15 cellular contexts compared by ENCODE assay signal in genomic region chr9:98852463-98852735, GRCh38. TPM values are rescaled to one million over a fixed set of nuclear protein-coding genes. Genes with fewer than 3 reads are reported as not detected.
DNase-seq lines count a peak whose midpoint lies in the region; ATAC-seq, FAIRE-seq and TF ChIP-seq lines count a peak whose summit lies in the region.
"Had no signal": no experiment of that assay in that cellular context is flagged by ENCODE, and none has a peak within 500 bp of the region (broad histone marks: within the 10 kb centered on the region; RNA-seq: fewer than 3 reads in every experiment).

No MANE protein-coding gene starts in this region.

- H3K27me3 Mint-ChIP-seq in naive thymus-derived CD4-positive, alpha-beta T cell = peaks cover 0 to 10% (median 6%) of the 10 kb centered on the region in 5 donors

- peak overlapping the region in 1 of 2 experiments; percentile 38; a peak in 1 of 4 replicates for H4K8ac ChIP-seq in IMR-90 (ENCODE audit: low read depth in 2 of 2, low read length in 2 of 2)

- no peak for FAIRE-seq in K562 (lab: Jason Lieb, UNC)

- no peaks in the 10 kb centered on the region for H3K9me3 ChIP-seq in IMR-90 (ENCODE audit: control insufficient read depth, insufficient read depth, low read length)
- H3K9me3 ChIP-seq in K562 (replicated peaks; ENCODE audit: control insufficient read depth, insufficient read depth, low read depth, low read length) = peaks cover 5% of the 10 kb centered on the region
- no peaks in the 10 kb centered on the region for H3K9me3 ChIP-seq in naive thymus-derived CD4-positive, alpha-beta T cell (ENCODE audit: control insufficient read depth in 2 of 3, low read length in 3 of 3)
- H3K9me3 ChIP-seq: Caco-2 had no signal

- H3K4me3 Mint-ChIP-seq in naive thymus-derived CD4-positive, alpha-beta T cell = no peak overlapping the region
- H3K4me3 Mint-ChIP-seq: CD4-positive, alpha-beta memory T cell; IgD-negative memory B cell had no signal

- H3K4me1 Mint-ChIP-seq in naive thymus-derived CD4-positive, alpha-beta T cell = peaks cover 0 to 15% (median 4%) of the 10 kb centered on the region in 7 donors

- TF ChIP-seq RAD21 in IMR-90 (IDR thresholded peaks at IDR 0.05; ENCODE audit: low read length) = no peak
- TF ChIP-seq RAD21 in K562 (CRISPR knock-in tag; conservative IDR thresholded peaks at IDR 0.05 in 1 of 2, IDR thresholded peaks at IDR 0.05 in 1 of 2) = no peak

- no peak overlapping the region for H2AK9ac ChIP-seq in IMR-90 (replicated peaks; ENCODE audit: low read depth, low read length, poor library complexity)

- H3K4me3 ChIP-seq in IMR-90 (ENCODE audit: insufficient read depth, low read depth, low read length) (no peak overlapping the region), K562 (no peak overlapping the region)
- H3K4me3 ChIP-seq in naive thymus-derived CD4-positive, alpha-beta T cell (ENCODE audit: low read length) = no peak overlapping the region
- H3K4me3 ChIP-seq: GM23248 had no signal

- H3K27me3 ChIP-seq in IMR-90 (ENCODE audit: control insufficient read depth, insufficient read depth, low read length) = no peaks in the 10 kb centered on the region
- no peaks in the 10 kb centered on the region for H3K27me3 ChIP-seq in K562 (ENCODE audit: control insufficient read depth in 2 of 2, insufficient read depth in 2 of 2, low read length in 2 of 2)
- H3K27me3 ChIP-seq in naive thymus-derived CD4-positive, alpha-beta T cell (ENCODE audit: control insufficient read depth in 2 of 2, insufficient read depth in 2 of 2, low read length in 2 of 2) = no peaks in the 10 kb centered on the region

- H3K27ac ChIP-seq in IMR-90 (ENCODE audit: insufficient read depth, low read length) (0 out of 2 replicates have a peak overlapping the region, but pooled peaks have one; percentile 24), K562 (ENCODE audit: extremely low read depth, low read depth, low read length) (peak overlapping the region; percentile 86)
- no peak overlapping the region for H3K27ac ChIP-seq in naive thymus-derived CD4-positive, alpha-beta T cell (ENCODE audit: low read depth, low read length)
- H3K27ac ChIP-seq: C4-2B, GM23248, KMS-11 had no signal

- H3K23ac ChIP-seq in IMR-90 (ENCODE audit: low read depth, low read length) = no peak overlapping the region

- BruUV-seq in IMR-90 (replicated peaks; lab: Mats Ljungman, UMichigan) = no TSS peak
- no TSS peak for BruUV-seq in K562 (replicated peaks; lab: Mats Ljungman, UMichigan)

- peak overlapping the region; percentile 74 for H2AK5ac ChIP-seq in IMR-90 (ENCODE audit: low read depth, low read length)

- DNase-seq in IMR-90 (no peak), K562 (ENCODE audit: extremely low read depth in 1 of 4, low spot score in 3 of 4) (no peak), left kidney (ENCODE audit: low read depth, low spot score) (peak; percentile 60), COR-L47 (lab: John Stamatoyannopoulos, UW) (no peak)
- no peak for DNase-seq in effector CD8-positive, alpha-beta T cell (lab: John Stamatoyannopoulos, UW)
- no peak for DNase-seq in naive thymus-derived CD4-positive, alpha-beta T cell
- DNase-seq: ACHN; CD4-positive, alpha-beta memory T cell; GM23248; H7 had no signal

- no peak overlapping the region for H3K56ac ChIP-seq in IMR-90 (ENCODE audit: extremely low read depth, insufficient read depth, low read length)

- no peak overlapping the region for H3K27ac Mint-ChIP-seq in naive thymus-derived CD4-positive, alpha-beta T cell
- H3K27ac Mint-ChIP-seq: CD4-positive, alpha-beta memory T cell; IgD-negative memory B cell had no signal

- H2BK20ac ChIP-seq in IMR-90 (ENCODE audit: low read depth, low read length) = peak overlapping the region; percentile 36; the same call in 1 of the 2 replicates

- dilution Hi-C loops in IMR-90 (cut with HindIII; ENCODE audit: low sequenced_read_pairs, unreplicated experiment) = no loop called here

- intact Hi-C loops in IMR-90 (cut with micrococcal nuclease) = no loop called here
- intact Hi-C loops in K562 (cut with micrococcal nuclease) = no loop called here
- intact Hi-C loops in naive thymus-derived CD4-positive, alpha-beta T cell (cut with micrococcal nuclease) = no loop called here

- H3K79me2 ChIP-seq in K562 (ENCODE audit: control insufficient read depth, insufficient read depth, low read length) = no peaks in the 10 kb centered on the region

- TF ChIP-seq POLR2A in IMR-90 (IDR thresholded peaks at IDR 0.05; ENCODE audit: low read depth, low read length) (no peak), K562 (conservative IDR thresholded peaks at IDR 0.05) (no peak)

- peaks cover 3 to 11% (median 9%) of the 10 kb centered on the region in 5 donors for H3K36me3 Mint-ChIP-seq in naive thymus-derived CD4-positive, alpha-beta T cell

- peak overlapping the region; percentile 52; the same call in 1 of the 2 replicates for H2BK120ac ChIP-seq in IMR-90 (ENCODE audit: low read depth, low read length)

- CTCF ChIA-PET in IMR-90 (lab: Yijun Ruan, JAX) (interaction anchor here (0.9 kb wide), 1 partner anchor 9 kb away, joined by 5 read pairs; no protein-coding TSS in a partner anchor), K562 (lab: Yijun Ruan, JAX; ENCODE audit: low intra/inter-chr PET ratio) (no interaction called here)
- CTCF ChIA-PET in naive thymus-derived CD4-positive, alpha-beta T cell (lab: Charles Lee) = interaction anchor here (1.0 kb wide), 1 partner anchor 333 kb away, joined by 3 read pairs; no protein-coding TSS in a partner anchor

- H2BK5ac ChIP-seq in IMR-90 (ENCODE audit: low read depth, low read length, poor library complexity, severe bottlenecking) = peak overlapping the region; percentile 16

- no peak overlapping the region for H3K4me2 ChIP-seq in IMR-90 (ENCODE audit: low read depth, low read length)
- no peak overlapping the region for H3K4me2 ChIP-seq in K562 (ENCODE audit: insufficient read depth, low read length)
- H3K4me2 ChIP-seq: KMS-11 had no signal

- TF ChIP-seq CTCF in IMR-90 (conservative IDR thresholded peaks at IDR 0.05; ENCODE audit: low read depth, low read length) (no peak), K562 (IDR thresholded peaks at IDR 0.05 in 2 of 3, conservative IDR thresholded peaks at IDR 0.05 in 1 of 3; ENCODE audit: insufficient read depth in 2 of 3, low read depth in 1 of 3, low read length in 3 of 3) (no peak)

- peak overlapping the region; percentile 49; the same call in 1 of the 2 replicates for H4K5ac ChIP-seq in IMR-90 (ENCODE audit: low read depth, low read length)

- peaks cover 3 to 29% (median 14%) of the 10 kb centered on the region in 11 donors for H3K9me3 Mint-ChIP-seq in naive thymus-derived CD4-positive, alpha-beta T cell

- H3K36me3 ChIP-seq in IMR-90 (ENCODE audit: control insufficient read depth, insufficient read depth, low read length) (no peaks in the 10 kb centered on the region), K562 (ENCODE audit: control insufficient read depth, insufficient read depth, low read length) (peaks cover 34% of the 10 kb centered on the region)
- H3K36me3 ChIP-seq in naive thymus-derived CD4-positive, alpha-beta T cell (ENCODE audit: control insufficient read depth in 2 of 3, insufficient read depth in 3 of 3, low read length in 3 of 3) = no peaks in the 10 kb centered on the region

- peak overlapping the region; percentile 17; the same call in 1 of the 2 replicates for H4K91ac ChIP-seq in IMR-90 (ENCODE audit: insufficient read depth, low read depth, low read length)

- ATAC-seq in IMR-90 (ENCODE audit: low read depth) = no peak
- ATAC-seq in K562 = no peak
- ATAC-seq in naive thymus-derived CD4-positive, alpha-beta T cell = no peak
- no peak for ATAC-seq in GM19023 (IDR thresholded peaks at IDR 0.05; ENCODE audit: unreplicated experiment)

- peak overlapping the region; percentile 15; the same call in 1 of the 3 replicates for H2BK15ac ChIP-seq in IMR-90 (ENCODE audit: low read depth, low read length)

- no peaks in the 10 kb centered on the region for H3K79me1 ChIP-seq in IMR-90 (ENCODE audit: low read depth in 1 of 2, low read length in 2 of 2)

- peak overlapping the region; percentile 24 for H3K18ac ChIP-seq in IMR-90 (ENCODE audit: low read depth, low read length)

- peak overlapping the region; percentile 45 for H2AFZ ChIP-seq in IMR-90 (replicated peaks; ENCODE audit: low read length, poor library complexity)
- H2AFZ ChIP-seq in K562 (ENCODE audit: low read depth, low read length) = peak overlapping the region; percentile 20; the same call in 1 of the 2 replicates
- H2AFZ ChIP-seq: GM23248 had no signal

- no CpG with 5 or more reads among the region's 6 CpGs for WGBS in IMR-90 (ENCODE audit: extremely low coverage in 2 of 2, insufficient read length in 1 of 2), 2 experiments
- 51% methylated on average over 6 of the region's 6 CpGs for WGBS in K562 (ENCODE audit: insufficient coverage, low coverage, missing lambda C conversion rate)

- H3K4ac ChIP-seq in IMR-90 (ENCODE audit: low read depth, low read length) = peak overlapping the region; percentile 58; the same call in 1 of the 2 replicates

- in situ Hi-C loops in IMR-90 (cut with MboI; ENCODE audit: low sequenced_read_pairs) (loop anchor here (25.0 kb wide), 1 partner anchor 985 kb away; no protein-coding TSS in a partner anchor), K562 (cut with MboI) (loop anchor here (5.0 kb wide), 1 partner anchor 285 kb away; no protein-coding TSS in a partner anchor)

- POLR2A ChIA-PET in IMR-90 (lab: Charles Lee; ENCODE audit: unreplicated experiment) (no interaction called here), K562 (lab: Yijun Ruan, JAX) (interaction anchor here (0.8 kb wide), 1 partner anchor 9 kb away, joined by 5 read pairs; no protein-coding TSS in a partner anchor)
- POLR2A ChIA-PET in naive thymus-derived CD4-positive, alpha-beta T cell (lab: Charles Lee) = no interaction called here

- TF ChIP-seq EP300 in K562 (IDR thresholded peaks at IDR 0.05; ENCODE audit: low read length) = no peak

- peaks cover 11% of the 10 kb centered on the region for H3K4me1 ChIP-seq in IMR-90 (ENCODE audit: control insufficient read depth, insufficient read depth, low read length)
- H3K4me1 ChIP-seq in K562 (replicated peaks in 1 of 2; ENCODE audit: control insufficient read depth in 2 of 2, insufficient read depth in 2 of 2, low read length in 2 of 2) = peaks cover 11 to 54% of the 10 kb centered on the region in 2 experiments; a peak in 4 of 5 replicates
- H3K4me1 ChIP-seq in naive thymus-derived CD4-positive, alpha-beta T cell (ENCODE audit: control insufficient read depth in 2 of 2, insufficient read depth in 2 of 2, low read length in 2 of 2) = no peaks in the 10 kb centered on the region

- peaks cover 6% of the 10 kb centered on the region for H3K9me1 ChIP-seq in IMR-90 (ENCODE audit: insufficient read depth, low read length)
- H3K9me1 ChIP-seq in K562 (ENCODE audit: control insufficient read depth, insufficient read depth, low read length) = no peaks in the 10 kb centered on the region

- peak overlapping the region; percentile 30; the same call in 1 of the 2 replicates for H3K14ac ChIP-seq in IMR-90 (replicated peaks; ENCODE audit: low read depth, low read length)

- H4K20me1 ChIP-seq in IMR-90 (ENCODE audit: insufficient read depth, low read length) (no peaks in the 10 kb centered on the region), K562 (replicated peaks; ENCODE audit: control insufficient read depth, insufficient read depth, low read length) (no peaks in the 10 kb centered on the region)

- H3K9ac ChIP-seq in IMR-90 (ENCODE audit: low read depth, low read length) (no peak overlapping the region), K562 (ENCODE audit: insufficient read depth in 1 of 2, low read depth in 2 of 2, low read length in 2 of 2) (peak overlapping the region; percentile 36 to 62; a peak in 2 of 4 replicates)
- H3K9ac ChIP-seq: GM23248, KMS-11 had no signal

RNA-seq across cellular contexts. Expression of gene GALNT12, which starts 44.9 kb away (rescaled TPM):
- total RNA-seq in IMR-90 (2012; rRNA removed) = 2.5 TPM in 2 replicates
- polyA plus RNA-seq in IMR-90 (2012; rRNA removed) = 2.0 and 2.3 TPM in 2 replicates
- 1.8 and 4.3 TPM in 2 replicates for polyA plus RNA-seq in IMR-90 (2012; cell fraction: cytosol; rRNA removed)
- polyA plus RNA-seq in IMR-90 (2012; cell fraction: nucleus; rRNA removed; ENCODE audit: low replicate concordance) = 2.1 and 6.0 TPM in 2 replicates
- total RNA-seq in K562 (2011; cell fraction: chromatin; rRNA removed; ENCODE audit: low replicate concordance) = 99.2 and 173 TPM in 2 replicates
- total RNA-seq in K562 (2011; cell fraction: nucleolus; rRNA removed) = 75.7 and 81.2 TPM in 2 replicates
- total RNA-seq in K562 (2011; cell fraction: nucleoplasm; rRNA removed) = 101 and 122 TPM in 2 replicates
- total RNA-seq in K562 (2014; rRNA removed) = 36.3 and 39.1 TPM in 2 replicates
- 44.2 and 51.1 TPM in 2 replicates for total RNA-seq in K562 (2014; rRNA removed; fragmentation: Illumina TruSeq; extraction: Trizol)
- total RNA-seq in K562 (2015; rRNA removed; fragmentation: Illumina TruSeq; extraction: Trizol) = 43.6 and 46.8 TPM in 2 replicates
- 38.1 and 39.3 TPM in 2 replicates for total RNA-seq in K562 (2021)
- 82.9 and 86.6 TPM in 2 replicates for polyA plus RNA-seq in K562 (2011; rRNA removed)
- polyA plus RNA-seq in K562 (2011; cell fraction: cytosol; rRNA removed) = 28.4 and 41.1 TPM in 2 replicates
- 163 and 207 TPM in 2 replicates for polyA plus RNA-seq in K562 (2011; cell fraction: nucleus; rRNA removed)
- 37.8 and 58.5 TPM in 2 replicates for polyA plus RNA-seq in K562 (2012)
- 42.4 and 45.3 TPM in 2 replicates for polyA plus RNA-seq in K562 (2014; fragmentation: Illumina TruSeq; extraction: Trizol)
- 10 to 100 TPM; 29.7 to 33.7 TPM for polyA plus RNA-seq in K562 (2014; fragmentation: Nextera tagmentation; extraction: Ambion mirVana)
- 45.6 and 49.4 TPM in 2 replicates for polyA plus RNA-seq in K562 (2014; rRNA removed)
- polyA minus RNA-seq in K562 (2011; rRNA and poly(A)+ RNA removed) = 35.3 and 36.9 TPM in 2 replicates
- 12.0 and 15.8 TPM in 2 replicates for polyA minus RNA-seq in K562 (2011; cell fraction: cytosol; rRNA and poly(A)+ RNA removed)
- polyA minus RNA-seq in K562 (2011; cell fraction: nucleus; rRNA and poly(A)+ RNA removed) = 32.7 and 49.1 TPM in 2 replicates
- 10 to 100 TPM in 4 of 5 experiments, 1 to 10 TPM in 1; 6.2 to 14.3 (median 11.4) TPM for total RNA-seq in naive thymus-derived CD4-positive, alpha-beta T cell
- 1 to 10 TPM; 3.1 to 4.3 TPM for polyA plus RNA-seq in naive thymus-derived CD4-positive, alpha-beta T cell

RNA-seq across cellular contexts. Expression of gene ANKS6, which starts 56.0 kb away (rescaled TPM):
- 8.6 and 9.0 TPM in 2 replicates for total RNA-seq in IMR-90 (2012; rRNA removed)
- polyA plus RNA-seq in IMR-90 (2012; rRNA removed) = 23.6 and 24.0 TPM in 2 replicates
- polyA plus RNA-seq in IMR-90 (2012; cell fraction: cytosol; rRNA removed) = 16.4 and 20.2 TPM in 2 replicates
- polyA plus RNA-seq in IMR-90 (2012; cell fraction: nucleus; rRNA removed; ENCODE audit: low replicate concordance) = 78.2 and 92.5 TPM in 2 replicates
- total RNA-seq in K562 (2011; cell fraction: chromatin; rRNA removed; ENCODE audit: low replicate concordance) = 68.9 and 115 TPM in 2 replicates
- 69.9 and 73.9 TPM in 2 replicates for total RNA-seq in K562 (2011; cell fraction: nucleolus; rRNA removed)
- 65.8 and 76.9 TPM in 2 replicates for total RNA-seq in K562 (2011; cell fraction: nucleoplasm; rRNA removed)
- total RNA-seq in K562 (2014; rRNA removed) = 46.3 and 64.7 TPM in 2 replicates
- 25.4 and 28.5 TPM in 2 replicates for total RNA-seq in K562 (2014; rRNA removed; fragmentation: Illumina TruSeq; extraction: Trizol)
- total RNA-seq in K562 (2015; rRNA removed; fragmentation: Illumina TruSeq; extraction: Trizol) = 30.1 and 31.9 TPM in 2 replicates
- total RNA-seq in K562 (2021) = 72.2 and 74.5 TPM in 2 replicates
- polyA plus RNA-seq in K562 (2011; rRNA removed) = 46.5 and 50.7 TPM in 2 replicates
- polyA plus RNA-seq in K562 (2011; cell fraction: cytosol; rRNA removed) = 43.5 and 86.7 TPM in 2 replicates
- polyA plus RNA-seq in K562 (2011; cell fraction: nucleus; rRNA removed) = 120 and 181 TPM in 2 replicates
- 43.7 and 44.2 TPM in 2 replicates for polyA plus RNA-seq in K562 (2012)
- polyA plus RNA-seq in K562 (2014; fragmentation: Illumina TruSeq; extraction: Trizol) = 36.9 and 41.8 TPM in 2 replicates
- 10 to 100 TPM in 1 of 2 experiments, 1 to 10 TPM in 1; 9.9 to 11.8 TPM for polyA plus RNA-seq in K562 (2014; fragmentation: Nextera tagmentation; extraction: Ambion mirVana)
- 68.8 and 74.3 TPM in 2 replicates for polyA plus RNA-seq in K562 (2014; rRNA removed)
- 27.0 and 35.5 TPM in 2 replicates for polyA minus RNA-seq in K562 (2011; rRNA and poly(A)+ RNA removed)
- polyA minus RNA-seq in K562 (2011; cell fraction: cytosol; rRNA and poly(A)+ RNA removed) = 29.9 and 31.2 TPM in 2 replicates
- 31.0 and 35.3 TPM in 2 replicates for polyA minus RNA-seq in K562 (2011; cell fraction: nucleus; rRNA and poly(A)+ RNA removed)
- total RNA-seq in naive thymus-derived CD4-positive, alpha-beta T cell = 10 to 100 TPM in 4 of 5 experiments, 1 to 10 TPM in 1; 8.1 to 18.4 (median 13.5) TPM
- 1 to 10 TPM; 5.0 to 7.5 TPM for polyA plus RNA-seq in naive thymus-derived CD4-positive, alpha-beta T cell
